29 cellular contexts compared by ENCODE assay signal in genomic region chr12:56933826-56934625, GRCh38. TPM values are rescaled to one million over a fixed set of nuclear protein-coding genes. Genes with fewer than 3 reads are reported as not detected.
DNase-seq lines count a peak whose midpoint lies in the region; ATAC-seq and TF ChIP-seq lines count a peak whose summit lies in the region.
"Had no signal": no experiment of that assay in that cellular context is flagged by ENCODE, and none has a peak within 500 bp of the region (broad histone marks: within the 10 kb centered on the region; RNA-seq: fewer than 3 reads in every experiment).

SDR9C7 (minus strand) TSS chr12:56934408; CDS start chr12:56934261, 147 bp downstream.

- no peak within 1 kb of the TSS for H2BK12ac ChIP-seq in H9 (ENCODE audit: insufficient read length, low read depth, low read length)

- H3K27me3 ChIP-seq in H9 (ENCODE audit: insufficient read depth, low read length), result no peaks in the 10 kb centered on the region
- no peaks in the 10 kb centered on the region for H3K27me3 ChIP-seq in thyroid gland
- H3K27me3 ChIP-seq: BLaER1, right atrium auricular region, SJCRH30 had no signal

- H3K9me3 ChIP-seq in H9 (ENCODE audit: control insufficient read depth, low read depth, low read length) (no peaks in the 10 kb centered on the region), thyroid gland (no peaks in the 10 kb centered on the region)
- H3K9me3 ChIP-seq: BLaER1, right atrium auricular region, SJCRH30, thoracic aorta had no signal

- no peak within 1 kb of the TSS for H3K18ac ChIP-seq in H9 (ENCODE audit: insufficient read length, low read depth, low read length)

- no peaks in the 10 kb centered on the region for H3K36me3 ChIP-seq in thyroid gland
- H3K36me3 ChIP-seq: BLaER1, right atrium auricular region, SJCRH30, thoracic aorta had no signal

- H4K5ac ChIP-seq in H9 (ENCODE audit: insufficient read length, low read depth, low read length), result no peak within 1 kb of the TSS

- no peak within 1 kb of the TSS for H3K56ac ChIP-seq in H9 (ENCODE audit: insufficient read length, low read depth, low read length)

- H3K4me3 Mint-ChIP-seq in H9, result no peak within 1 kb of the TSS; a peak in 1 of 5 replicates
- H3K4me3 Mint-ChIP-seq: activated naive CD8-positive, alpha-beta T cell treated with anti-CD3 and anti-CD28 coated beads for 36 hours; activated T-cell treated with anti-CD3 and anti-CD28 coated beads, Interleukin-2, amount 50 U/mL, for 24 hours; immature natural killer cell; memory B cell; stimulated activated naive CD8-positive, alpha-beta T cell treated with anti-CD3 and anti-CD28 coated beads, Interleukin-15, Interleukin-2, amounts not matched to agents 100 ng/mL and 50 ng/mL, for 24 hours had no signal

- H4K8ac ChIP-seq in H9 (replicated peaks; ENCODE audit: insufficient read length, low read depth, low read length), result no peak within 1 kb of the TSS

- no peak within 1 kb of the TSS for H2AK5ac ChIP-seq in H9 (ENCODE audit: insufficient read length, low read length)

- no CpG with 5 or more reads among the region's 15 CpGs for WGBS in H9 (ENCODE audit: extremely low coverage, insufficient read length, low lambda C conversion rate)
- whole genome bisulfite sequencing in thyroid gland, 2 donors, result 86 to 91% methylated on average over 15 of the region's 15 CpGs

- no peak within 1 kb of the TSS for H2BK5ac ChIP-seq in H9 (ENCODE audit: insufficient read length, low read length)

- H3K23ac ChIP-seq in H9 (ENCODE audit: insufficient read length, low read depth, low read length), result no peak within 1 kb of the TSS

- no peak within 1 kb of the TSS for H2AFZ ChIP-seq in H9 (ENCODE audit: low read length)

- no peaks in the 10 kb centered on the region for H3K36me3 Mint-ChIP-seq in H9 (ENCODE audit: insufficient read depth in 1 of 3, low read depth in 3 of 3)
- H3K36me3 Mint-ChIP-seq: activated naive CD8-positive, alpha-beta T cell treated with anti-CD3 and anti-CD28 coated beads for 36 hours; immature natural killer cell; memory B cell had no signal

- no peak within 1 kb of the TSS; the same call in 1 of the 2 replicates for H3K14ac ChIP-seq in H9 (ENCODE audit: insufficient read depth, low read length)

- no peak within 1 kb of the TSS for H3K4me2 ChIP-seq in H9 (ENCODE audit: insufficient read depth, insufficient read length, low read length)
- H3K4me2 ChIP-seq: BLaER1 had no signal

- no peaks in the 10 kb centered on the region for H3K23me2 ChIP-seq in H9 (ENCODE audit: insufficient read length, low read depth, low read length, poor library complexity, severe bottlenecking)

- DNase-seq in H9 (peak; percentile 22), coronary artery (ENCODE audit: low spot score) (peak; percentile 58), islet precursor cell (peak; percentile 51), thyroid gland (peak; percentile 10 to 19), NOMO-1 treated with DMSO at 0.1 percent for 48 hours (lab: John Stamatoyannopoulos, UW; ENCODE audit: unreplicated experiment) (no peak)
- no peak for DNase-seq in stimulated activated CD4-positive, alpha-beta T cell treated with anti-CD3 and anti-CD28 coated beads, Interleukin-4, amount 100 ng/mL, for 24 hours
- DNase-seq: activated CD4-positive, alpha-beta T cell treated with anti-CD3 and anti-CD28 coated beads for 4 hours; activated effector memory CD4-positive, alpha-beta T cell treated with anti-CD3 and anti-CD28 coated beads, Interleukin-2, amount 50 U/mL, for 16 hours; activated naive CD8-positive, alpha-beta T cell treated with anti-CD3 and anti-CD28 coated beads for 36 hours; activated T-cell treated with anti-CD3 and anti-CD28 coated beads, Interleukin-2, amount 50 U/mL, for 24 hours; anterior cingulate cortex; COR-L47; immature natural killer cell; Kasumi-1; left colon; NCI-H1436 treated with DMSO at 0.1 percent for 48 hours; NCI-H2081 treated with DMSO at 0.1 percent for 48 hours; posterior cingulate gyrus; SJCRH30; stimulated activated CD4-positive, alpha-beta T cell treated with anti-CD3 and anti-CD28 coated beads, Interleukin-1b, Interleukin-23, amount 100 ng/mL, for 48 hours; SW 1271 had no signal

- TF ChIP-seq CTCF in H9 (conservative IDR thresholded peaks at IDR 0.05), result no peak
- no peak for TF ChIP-seq CTCF in coronary artery (IDR thresholded peaks at IDR 0.05)
- TF ChIP-seq CTCF in thyroid gland (IDR thresholded peaks at IDR 0.05), result no peak

- H3K4me1 ChIP-seq in H9 (ENCODE audit: insufficient read depth, low read length) (0 out of 2 replicates have a peak, but pooled peaks cover 6% of the 10 kb centered on the region), thyroid gland (peaks cover 0 to 9% of the 10 kb centered on the region in 2 donors)
- H3K4me1 ChIP-seq: right atrium auricular region had no signal

- no peaks in the 10 kb centered on the region for H3K79me1 ChIP-seq in H9 (ENCODE audit: insufficient read depth, low read depth, low read length, poor library complexity, severe bottlenecking)

- H3K4me3 ChIP-seq in coronary artery (no peak within 1 kb of the TSS), thyroid gland (replicated peaks in 1 of 3) (no peak within 1 kb of the TSS)
- H3K4me3 ChIP-seq: BLaER1, right atrium auricular region, SJCRH30, thoracic aorta had no signal

- H3T11ph ChIP-seq in H9 (ENCODE audit: low read length), result no peak within 1 kb of the TSS

- ATAC-seq in GM21367 (IDR thresholded peaks at IDR 0.05; ENCODE audit: unreplicated experiment), result no peak
- ATAC-seq: left colon had no signal

- no peaks in the 10 kb centered on the region for H3K79me2 ChIP-seq in H9 (ENCODE audit: insufficient read depth, low read length)

- H3K9ac ChIP-seq in H9 (ENCODE audit: extremely low read depth, insufficient read length, low read length), result no peak within 1 kb of the TSS
- H3K9ac ChIP-seq: BLaER1 had no signal

- no peak within 1 kb of the TSS for H3K27ac ChIP-seq in H9 (ENCODE audit: insufficient read length, low read depth, low read length)
- no peak within 1 kb of the TSS for H3K27ac ChIP-seq in coronary artery
- H3K27ac ChIP-seq in thyroid gland, result no peak within 1 kb of the TSS
- H3K27ac ChIP-seq: BLaER1, right atrium auricular region, SJCRH30, thoracic aorta had no signal

- intact Hi-C loops in thyroid gland (cut with DNase I), result no loop called here

- no peak within 1 kb of the TSS for H2BK15ac ChIP-seq in H9 (ENCODE audit: low read depth, low read length)

- H3K27ac Mint-ChIP-seq in H9, result no peak within 1 kb of the TSS
- H3K27ac Mint-ChIP-seq: activated naive CD8-positive, alpha-beta T cell treated with anti-CD3 and anti-CD28 coated beads for 36 hours; activated T-cell treated with anti-CD3 and anti-CD28 coated beads, Interleukin-2, amount 50 U/mL, for 24 hours; memory B cell; stimulated activated naive CD8-positive, alpha-beta T cell treated with anti-CD3 and anti-CD28 coated beads, Interleukin-15, Interleukin-2, amounts not matched to agents 100 ng/mL and 50 ng/mL, for 24 hours had no signal

- H4K20me1 ChIP-seq in H9 (ENCODE audit: control insufficient read depth, insufficient read depth, insufficient read length), result no peaks in the 10 kb centered on the region
- H4K20me1 ChIP-seq: BLaER1 had no signal

- H4K91ac ChIP-seq in H9 (ENCODE audit: insufficient read length, low read depth, low read length), result no peak within 1 kb of the TSS

- H2BK120ac ChIP-seq in H9 (ENCODE audit: low read depth, low read length, poor library complexity, severe bottlenecking), result no peak within 1 kb of the TSS

- peaks cover 23 to 26% of the 10 kb centered on the region in 2 experiments for H3K4me1 Mint-ChIP-seq in H9
- H3K4me1 Mint-ChIP-seq: immature natural killer cell had no signal

- H3K9me3 Mint-ChIP-seq in H9, result peaks cover 0 to 3% of the 10 kb centered on the region in 2 experiments; a peak in 2 of 5 replicates
- H3K9me3 Mint-ChIP-seq: activated naive CD8-positive, alpha-beta T cell treated with anti-CD3 and anti-CD28 coated beads for 36 hours; activated T-cell treated with anti-CD3 and anti-CD28 coated beads, Interleukin-2, amount 50 U/mL, for 24 hours; immature natural killer cell; memory B cell; stimulated activated naive CD8-positive, alpha-beta T cell treated with anti-CD3 and anti-CD28 coated beads, Interleukin-15, Interleukin-2, amounts not matched to agents 100 ng/mL and 50 ng/mL, for 24 hours had no signal

- peaks cover 7% of the 10 kb centered on the region for H3K27me3 Mint-ChIP-seq in H9 (ENCODE audit: low read depth)
- H3K27me3 Mint-ChIP-seq: stimulated activated naive CD8-positive, alpha-beta T cell treated with anti-CD3 and anti-CD28 coated beads, Interleukin-15, Interleukin-2, amounts not matched to agents 100 ng/mL and 50 ng/mL, for 24 hours had no signal

- H2BK20ac ChIP-seq in H9 (ENCODE audit: low read depth, low read length, poor library complexity, severe bottlenecking), result no peak within 1 kb of the TSS

- TF ChIP-seq POLR2A in thyroid gland (IDR thresholded peaks at IDR 0.05), result no peak

- no peak within 1 kb of the TSS for H3K4ac ChIP-seq in H9 (ENCODE audit: low read depth, low read length)

RNA-seq across cellular contexts. Expression of gene SDR9C7, which starts in this region (rescaled TPM):
- total RNA-seq in H9 (2021) (not detected in 2 replicates), thyroid gland (not detected)
- total RNA-seq: activated naive CD8-positive, alpha-beta T cell treated with anti-CD3 and anti-CD28 coated beads for 36 hours; glomerular endothelial cell; left colon; RPMI7951; SJCRH30 had no signal

Comparison
In these comparisons a context has a peak if more than half of its experiments do, and no peak if none do; other contexts are left out.
1. Peak in DNase-seq in H9; RNA of the gene not detected or under 1 TPM.
2. Peak in DNase-seq in thyroid gland; RNA of the gene not detected or under 1 TPM.
3. DNase-seq: peak in coronary artery (single experiment) and islet precursor cell (single experiment); none in NOMO-1 treated with DMSO at 0.1 percent for 48 hours (single experiment) and stimulated activated CD4-positive, alpha-beta T cell treated with anti-CD3 and anti-CD28 coated beads, Interleukin-4, amount 100 ng/mL, for 24 hours (single experiment).